ENCODE assay signal across 17 cellular contexts in genomic region chrX:148269513-148269912, GRCh38.
A peak's percentile ranks its signal among the peaks of the same experiment; 100 is the strongest.
DNase-seq lines count a peak whose midpoint lies in the region; ATAC-seq and TF ChIP-seq lines count a peak whose summit lies in the region.
"Had no signal": no experiment of that assay in that cellular context is flagged by ENCODE, and none has a peak within 500 bp of the region (broad histone marks: within the 10 kb centered on the region; RNA-seq: fewer than 3 reads in every experiment).

No MANE protein-coding gene starts in this region.

- ATAC-seq in activated naive CD8-positive, alpha-beta T cell treated with anti-CD3 and anti-CD28 coated beads, Interleukin-2, amount 50 U/mL, for 24 hours = no peak
- ATAC-seq in left colon (no peak), upper lobe of left lung (ENCODE audit: low FRiP score in 2 of 2) (no peak)

- no peak for DNase-seq in activated naive CD8-positive, alpha-beta T cell treated with anti-CD3 and anti-CD28 coated beads for 36 hours
- no peak for DNase-seq in activated naive CD8-positive, alpha-beta T cell treated with anti-CD3 and anti-CD28 coated beads, Interleukin-2, amount 50 U/mL, for 24 hours
- DNase-seq in NB4 (ENCODE audit: low read depth) = peak; percentile 74
- no peak for DNase-seq in glutamatergic neuron
- DNase-seq in retina = peak; percentile 6
- no peak for DNase-seq in left colon
- DNase-seq in stimulated activated CD4-positive, alpha-beta T cell treated with anti-CD3 and anti-CD28 coated beads, Interleukin-4, amount 100 ng/mL, for 24 hours = no peak
- no peak for DNase-seq in upper lobe of left lung
- DNase-seq: 8988T; C1 segment of cervical spinal cord; Calu3; CD4-positive, alpha-beta T cell; DMS 273 treated with DMSO at 0.1 percent for 48 hours; DMS79; EL; GOT3; H9 had no signal

- intact Hi-C loops in left colon (cut with DNase I, micrococcal nuclease) = no loop called here

- no peak overlapping the region for H3K4me3 Mint-ChIP-seq in activated naive CD8-positive, alpha-beta T cell treated with anti-CD3 and anti-CD28 coated beads for 36 hours
- no peak overlapping the region for H3K4me3 Mint-ChIP-seq in activated naive CD8-positive, alpha-beta T cell treated with anti-CD3 and anti-CD28 coated beads, Interleukin-2, amount 50 U/mL, for 24 hours
- H3K4me3 Mint-ChIP-seq in glutamatergic neuron (ENCODE audit: unreplicated experiment) = peak overlapping the region; percentile 14
- H3K4me3 Mint-ChIP-seq: CD4-positive, alpha-beta T cell; H9 had no signal

- H3K36me3 Mint-ChIP-seq in activated naive CD8-positive, alpha-beta T cell treated with anti-CD3 and anti-CD28 coated beads for 36 hours = no peaks in the 10 kb centered on the region
- H3K36me3 Mint-ChIP-seq in activated naive CD8-positive, alpha-beta T cell treated with anti-CD3 and anti-CD28 coated beads, Interleukin-2, amount 50 U/mL, for 24 hours (ENCODE audit: low read depth) = no peaks in the 10 kb centered on the region
- H3K36me3 Mint-ChIP-seq in glutamatergic neuron (ENCODE audit: unreplicated experiment) = no peaks in the 10 kb centered on the region

- H3K4me3 ChIP-seq in NB4 (ENCODE audit: low read depth, low read length) (no peak overlapping the region), upper lobe of left lung (no peak overlapping the region)

- no peaks in the 10 kb centered on the region for H3K27me3 ChIP-seq in upper lobe of left lung

- peaks cover 27% of the 10 kb centered on the region for H3K4me1 Mint-ChIP-seq in activated naive CD8-positive, alpha-beta T cell treated with anti-CD3 and anti-CD28 coated beads for 36 hours
- H3K4me1 Mint-ChIP-seq in activated naive CD8-positive, alpha-beta T cell treated with anti-CD3 and anti-CD28 coated beads, Interleukin-2, amount 50 U/mL, for 24 hours = peaks cover 38% of the 10 kb centered on the region
- H3K4me1 Mint-ChIP-seq in glutamatergic neuron (ENCODE audit: low read depth, unreplicated experiment) = peaks cover 6% of the 10 kb centered on the region

- TF ChIP-seq POLR2A in NB4 (IDR thresholded peaks at IDR 0.05; ENCODE audit: extremely low read depth, insufficient read length) (no peak), upper lobe of left lung (IDR thresholded peaks at IDR 0.05) (no peak)

- TF ChIP-seq CTCF in NB4 (IDR thresholded peaks at IDR 0.05; ENCODE audit: low read depth, low read length) = no peak
- no peak for TF ChIP-seq CTCF in glutamatergic neuron (IDR thresholded peaks at IDR 0.05; ENCODE audit: partially characterized antibody, unreplicated experiment)
- no peak for TF ChIP-seq CTCF in upper lobe of left lung (IDR thresholded peaks at IDR 0.05)

- no peak overlapping the region for H3K27ac ChIP-seq in upper lobe of left lung

- no peaks in the 10 kb centered on the region for H3K9me3 ChIP-seq in upper lobe of left lung

- peaks cover 4% of the 10 kb centered on the region for H3K9me3 Mint-ChIP-seq in activated naive CD8-positive, alpha-beta T cell treated with anti-CD3 and anti-CD28 coated beads for 36 hours
- peaks cover 2% of the 10 kb centered on the region for H3K9me3 Mint-ChIP-seq in activated naive CD8-positive, alpha-beta T cell treated with anti-CD3 and anti-CD28 coated beads, Interleukin-2, amount 50 U/mL, for 24 hours
- H3K9me3 Mint-ChIP-seq in glutamatergic neuron (ENCODE audit: unreplicated experiment) = no peaks in the 10 kb centered on the region

- peak overlapping the region; percentile 58 for H3K27ac Mint-ChIP-seq in activated naive CD8-positive, alpha-beta T cell treated with anti-CD3 and anti-CD28 coated beads for 36 hours
- H3K27ac Mint-ChIP-seq in activated naive CD8-positive, alpha-beta T cell treated with anti-CD3 and anti-CD28 coated beads, Interleukin-2, amount 50 U/mL, for 24 hours = no peak overlapping the region
- H3K27ac Mint-ChIP-seq in glutamatergic neuron (ENCODE audit: unreplicated experiment) = peak overlapping the region; percentile 73
- H3K27ac Mint-ChIP-seq: CD4-positive, alpha-beta T cell; H9 had no signal

- H3K27me3 Mint-ChIP-seq in activated naive CD8-positive, alpha-beta T cell treated with anti-CD3 and anti-CD28 coated beads for 36 hours = no peaks in the 10 kb centered on the region
- no peaks in the 10 kb centered on the region for H3K27me3 Mint-ChIP-seq in activated naive CD8-positive, alpha-beta T cell treated with anti-CD3 and anti-CD28 coated beads, Interleukin-2, amount 50 U/mL, for 24 hours
- H3K27me3 Mint-ChIP-seq in glutamatergic neuron (ENCODE audit: unreplicated experiment) = peaks cover 2% of the 10 kb centered on the region
- H3K27me3 Mint-ChIP-seq: CD4-positive, alpha-beta T cell had no signal

- no peaks in the 10 kb centered on the region for H3K36me3 ChIP-seq in upper lobe of left lung

- 52 to 80% methylated on average over 3 of the region's 3 CpGs for whole genome bisulfite sequencing in upper lobe of left lung, 2 donors

- no peak for TF ChIP-seq EP300 in upper lobe of left lung (IDR thresholded peaks at IDR 0.05)

- no peaks in the 10 kb centered on the region for H3K4me1 ChIP-seq in upper lobe of left lung

Comparison
In these comparisons a context has a peak if more than half of its experiments do, and no peak if none do; other contexts are left out.
1. DNase-seq: peak in NB4 (single experiment) and retina (single experiment); none in activated naive CD8-positive, alpha-beta T cell treated with anti-CD3 and anti-CD28 coated beads for 36 hours (single experiment), activated naive CD8-positive, alpha-beta T cell treated with anti-CD3 and anti-CD28 coated beads, Interleukin-2, amount 50 U/mL, for 24 hours (single experiment), glutamatergic neuron (single experiment), left colon (0 of 2), stimulated activated CD4-positive, alpha-beta T cell treated with anti-CD3 and anti-CD28 coated beads, Interleukin-4, amount 100 ng/mL, for 24 hours (single experiment) and upper lobe of left lung (0 of 2).